ENCODE assay signal across 11 cellular contexts in genomic region chr14:103480595-103480994, GRCh38. TPM values are rescaled to one million over a fixed set of nuclear protein-coding genes. Genes with fewer than 3 reads are reported as not detected.
DNase-seq lines count a peak whose midpoint lies in the region; ATAC-seq, FAIRE-seq and TF ChIP-seq lines count a peak whose summit lies in the region.
"Had no signal": no experiment of that assay in that cellular context is flagged by ENCODE, and none has a peak within 500 bp of the region (broad histone marks: within the 10 kb centered on the region; RNA-seq: fewer than 3 reads in every experiment).

No MANE protein-coding gene starts in this region.

- ATAC-seq in GM21526 (IDR thresholded peaks at IDR 0.05; ENCODE audit: low FRiP score, unreplicated experiment) = peak; percentile 68

- 68% methylated on average over 3 of the region's 3 CpGs for WGBS in esophagus muscularis mucosa

- peaks cover 0 to 10% (median 5%) of the 10 kb centered on the region in 4 donors for H3K4me1 ChIP-seq in esophagus muscularis mucosa
- H3K4me1 ChIP-seq: parathyroid adenoma had no signal

- no peaks in the 10 kb centered on the region for H3K27me3 ChIP-seq in esophagus muscularis mucosa
- H3K27me3 ChIP-seq: cardiac muscle cell had no signal

- TF ChIP-seq POLR2A in GM12892 (IDR thresholded peaks at IDR 0.05; ENCODE audit: low read depth, low read length) = no peak
- TF ChIP-seq POLR2A in esophagus muscularis mucosa (IDR thresholded peaks at IDR 0.05; ENCODE audit: low read depth) = no peak

- no peaks in the 10 kb centered on the region for H3K9me3 Mint-ChIP-seq in dendritic cell treated with granulocyte-macrophage colony-stimulating factor and Interleukin-4, amounts not matched to agents 40 ng/mL and 50 ng/mL, for 4 days

- H3K27ac Mint-ChIP-seq in dendritic cell treated with granulocyte-macrophage colony-stimulating factor and Interleukin-4, amounts not matched to agents 40 ng/mL and 50 ng/mL, for 4 days = peak overlapping the region; percentile 86

- H3K27me3 Mint-ChIP-seq in dendritic cell treated with granulocyte-macrophage colony-stimulating factor and Interleukin-4, amounts not matched to agents 40 ng/mL and 50 ng/mL, for 4 days = no peaks in the 10 kb centered on the region

- intact Hi-C loops in dendritic cell treated with granulocyte-macrophage colony-stimulating factor and Interleukin-4, amounts not matched to agents 40 ng/mL and 50 ng/mL, for 4 days (cut with micrococcal nuclease) = no loop called here
- intact Hi-C loops in esophagus muscularis mucosa (cut with DNase I) = no loop called here

- H3K27ac ChIP-seq in esophagus muscularis mucosa (replicated peaks in 1 of 4) = no peak overlapping the region
- H3K27ac ChIP-seq: cardiac muscle cell, parathyroid adenoma had no signal

- H3K4me3 Mint-ChIP-seq in dendritic cell treated with granulocyte-macrophage colony-stimulating factor and Interleukin-4, amounts not matched to agents 40 ng/mL and 50 ng/mL, for 4 days = peak overlapping the region; percentile 41

- peaks cover 18% of the 10 kb centered on the region for H3K4me1 Mint-ChIP-seq in dendritic cell treated with granulocyte-macrophage colony-stimulating factor and Interleukin-4, amounts not matched to agents 40 ng/mL and 50 ng/mL, for 4 days (ENCODE audit: low read depth)

- DNase-seq in GM12892 (ENCODE audit: insufficient read length) = no peak
- peak; percentile 21 for DNase-seq in NAMALWA (ENCODE audit: low spot score)
- DNase-seq in esophagus muscularis mucosa (ENCODE audit: extremely low spot score) = no peak
- DNase-seq in D721Med (ENCODE audit: insufficient read length, low spot score) = no peak
- no peak for DNase-seq in stimulated activated CD4-positive, alpha-beta T cell treated with anti-CD3 and anti-CD28 coated beads, Interleukin-12 subunit alpha, Interleukin-12 subunit beta, amount 100 ng/mL, for 4 hours
- no peak for DNase-seq in OCI-M1 (lab: John Stamatoyannopoulos, UW)
- DNase-seq: NCI-H2107 had no signal

- H3K36me3 ChIP-seq in esophagus muscularis mucosa = peaks cover 23 to 93% (median 74%) of the 10 kb centered on the region in 4 donors

- TF ChIP-seq EP300 in esophagus muscularis mucosa (IDR thresholded peaks at IDR 0.05) = no peak

- H3K9me3 ChIP-seq in esophagus muscularis mucosa = no peaks in the 10 kb centered on the region

- TF ChIP-seq CTCF in esophagus muscularis mucosa (IDR thresholded peaks at IDR 0.05) (no peak), D721Med (IDR thresholded peaks at IDR 0.05; ENCODE audit: insufficient read depth, missing control alignments) (no peak)

- peaks cover 90% of the 10 kb centered on the region for H3K36me3 Mint-ChIP-seq in dendritic cell treated with granulocyte-macrophage colony-stimulating factor and Interleukin-4, amounts not matched to agents 40 ng/mL and 50 ng/mL, for 4 days (ENCODE audit: low read depth)

- H3K4me3 ChIP-seq in esophagus muscularis mucosa = no peak overlapping the region
- H3K4me3 ChIP-seq: cardiac muscle cell had no signal

- FAIRE-seq in GM12892 (lab: Jason Lieb, UNC) (peak; percentile 85), D721Med (lab: Jason Lieb, UNC) (no peak)

RNA-seq across cellular contexts. Expression of gene CKB, which starts 42.0 kb away (rescaled TPM):
- polyA plus RNA-seq in GM12892 (2012; ENCODE audit: missing spikeins) = 15.3 TPM
- 1,000 to 10,000 TPM in 3 of 4 donors, 100 to 1,000 TPM in 1; 917 to 1,843 (median 1,284) TPM for total RNA-seq in esophagus muscularis mucosa

RNA-seq across cellular contexts. Expression of gene TRMT61A, which starts 48.4 kb away (rescaled TPM):
- polyA plus RNA-seq in GM12892 (2012; ENCODE audit: missing spikeins) = 2.5 TPM
- total RNA-seq in esophagus muscularis mucosa = 10 to 100 TPM; 28.7 to 50.0 (median 35.2) TPM
